22 cellular contexts compared by ENCODE assay signal in genomic region chr20:53142225-53142624, GRCh38.
DNase-seq lines count a peak whose midpoint lies in the region; ATAC-seq, FAIRE-seq and TF ChIP-seq lines count a peak whose summit lies in the region.
"Had no signal": no experiment of that assay in that cellular context is flagged by ENCODE, and none has a peak within 500 bp of the region (broad histone marks: within the 10 kb centered on the region; RNA-seq: fewer than 3 reads in every experiment).

No MANE protein-coding gene starts in this region.

- no peak for TF ChIP-seq CTCF in A673 (conservative IDR thresholded peaks at IDR 0.05; ENCODE audit: low read depth, low read length)
- TF ChIP-seq CTCF in NB4 (IDR thresholded peaks at IDR 0.05; ENCODE audit: low read depth, low read length) = no peak
- TF ChIP-seq CTCF in K562 (IDR thresholded peaks at IDR 0.05 in 2 of 3, conservative IDR thresholded peaks at IDR 0.05 in 1 of 3; ENCODE audit: insufficient read depth in 2 of 3, low read depth in 1 of 3, low read length in 3 of 3) = no peak

- no peak for TF ChIP-seq EP300 in K562 (IDR thresholded peaks at IDR 0.05; ENCODE audit: low read length)

- peak overlapping the region; percentile 72 for H3K27ac ChIP-seq in A673 (ENCODE audit: low read depth, low read length, poor library complexity, severe bottlenecking)
- H3K27ac ChIP-seq in K562 (ENCODE audit: extremely low read depth, low read depth, low read length) = no peak overlapping the region; the same call in 2 of the 3 replicates
- H3K27ac ChIP-seq: brain microvascular endothelial cell, pancreas, sigmoid colon had no signal

- H3K9me1 ChIP-seq in K562 (ENCODE audit: control insufficient read depth, insufficient read depth, low read length) = no peaks in the 10 kb centered on the region

- POLR2A ChIA-PET in A673 (lab: Charles Lee; ENCODE audit: low non-redundant PET) (no interaction called here), K562 (lab: Yijun Ruan, JAX) (interaction anchor here (0.6 to 1.5 kb wide), 3 partner anchors 9 to 542 kb away, joined by 3 to 4 read pairs (median 3); no protein-coding TSS in a partner anchor)

- FAIRE-seq in K562 (lab: Jason Lieb, UNC) = peak; percentile 68
- FAIRE-seq: endothelial cell of umbilical vein, H54, kidney, pancreas had no signal

- no peaks in the 10 kb centered on the region for H3K36me3 ChIP-seq in A673 (ENCODE audit: insufficient read depth, low read length, poor library complexity, severe bottlenecking)
- H3K36me3 ChIP-seq in K562 (ENCODE audit: control insufficient read depth, insufficient read depth, low read length) = no peaks in the 10 kb centered on the region
- H3K36me3 ChIP-seq: brain microvascular endothelial cell, pancreas, sigmoid colon had no signal

- WGBS in K562 (ENCODE audit: insufficient coverage, low coverage, missing lambda C conversion rate) = 47% methylated on average over 4 of the region's 4 CpGs

- H4K20me1 ChIP-seq in K562 (replicated peaks; ENCODE audit: control insufficient read depth, insufficient read depth, low read length) = no peaks in the 10 kb centered on the region

- H3K9me3 ChIP-seq in A673 (ENCODE audit: low read depth, low read length, poor library complexity, severe bottlenecking) (no peaks in the 10 kb centered on the region), K562 (replicated peaks; ENCODE audit: control insufficient read depth, insufficient read depth, low read depth, low read length) (0 out of 2 replicates have a peak, but pooled peaks cover 2% of the 10 kb centered on the region)
- H3K9me3 ChIP-seq: pancreas, sigmoid colon had no signal

- in situ Hi-C loops in K562 (cut with MboI) = no loop called here

- peak overlapping the region; percentile 84 for H2AFZ ChIP-seq in K562 (ENCODE audit: low read depth, low read length)

- H3K27me3 ChIP-seq in A673 (replicated peaks; ENCODE audit: insufficient read depth, low read depth, low read length, poor library complexity) = no peaks in the 10 kb centered on the region
- H3K27me3 ChIP-seq in K562 (ENCODE audit: control insufficient read depth in 2 of 2, insufficient read depth in 2 of 2, low read length in 2 of 2) = no peaks in the 10 kb centered on the region
- H3K27me3 ChIP-seq: brain microvascular endothelial cell, pancreas, sigmoid colon had no signal

- CTCF ChIA-PET in A673 (lab: Charles Lee) = interaction anchor here (1.0 kb wide), 1 partner anchor 829 kb away, joined by 3 read pairs; no protein-coding TSS in a partner anchor
- CTCF ChIA-PET in K562 (lab: Yijun Ruan, JAX; ENCODE audit: low intra/inter-chr PET ratio) = no interaction called here

- peak; percentile 87 for ATAC-seq in K562
- ATAC-seq: activated CD8-positive, alpha-beta T cell treated with anti-CD3 and anti-CD28 coated beads for 36 hours; activated T-cell treated with anti-CD3 and anti-CD28 coated beads, Interleukin-2, amount 50 U/mL, for 4 hours; naive thymus-derived CD4-positive, alpha-beta T cell had no signal

- no peaks in the 10 kb centered on the region for H3K79me2 ChIP-seq in K562 (ENCODE audit: control insufficient read depth, insufficient read depth, low read length)

- DNase-seq in A172 (ENCODE audit: low spot score) = peak; percentile 23
- peak; percentile 67 for DNase-seq in A673 (ENCODE audit: low spot score)
- DNase-seq in NB4 (ENCODE audit: low read depth) = peak; percentile 24
- DNase-seq in K562 (ENCODE audit: extremely low read depth in 1 of 4, low spot score in 3 of 4) = peak; percentile 49 to 66 (median 60)
- DNase-seq in stimulated activated CD4-positive, alpha-beta T cell treated with anti-CD3 and anti-CD28 coated beads, Interleukin-12 subunit alpha, Interleukin-12 subunit beta, amount 100 ng/mL, for 4 hours = no peak
- DNase-seq in NCI-H1105 treated with DMSO at 0.1 percent for 48 hours (lab: John Stamatoyannopoulos, UW) = no peak
- no peak for DNase-seq in central memory CD4-positive, alpha-beta T cell
- DNase-seq: activated CD8-positive, alpha-beta T cell treated with anti-CD3 and anti-CD28 coated beads for 36 hours; activated naive CD8-positive, alpha-beta T cell treated with anti-CD3 and anti-CD28 coated beads, Interleukin-2, amount 10 ng/mL, durations not matched to agents 7 days and 5 days; activated T-cell treated with anti-CD3 and anti-CD28 coated beads, Interleukin-2, amount 50 U/mL, for 4 hours; brain microvascular endothelial cell; EL; kidney; naive thymus-derived CD4-positive, alpha-beta T cell; NCI-H187; NCI-H345; pancreas; sigmoid colon; stimulated activated naive CD4-positive, alpha-beta T cell treated with Interleukin-2 at 50 U/mL for 16 hours; trophoblast cell had no signal

- H3K9ac ChIP-seq in K562 (ENCODE audit: insufficient read depth in 1 of 2, low read depth in 2 of 2, low read length in 2 of 2) = no peak overlapping the region

- BruUV-seq in A673 (replicated peaks; lab: Mats Ljungman, UMichigan) = no TSS peak
- BruUV-seq in K562 (replicated peaks; lab: Mats Ljungman, UMichigan) = no TSS peak

- intact Hi-C loops in A673 (cut with micrococcal nuclease; ENCODE audit: unreplicated experiment) (loop anchor here (10.0 kb wide), 1 partner anchor 803 kb away; no protein-coding TSS in a partner anchor), K562 (cut with micrococcal nuclease) (no loop called here)

- H3K4me1 ChIP-seq in A673 (ENCODE audit: insufficient read depth, low read length, poor library complexity, severe bottlenecking) (peaks cover 43% of the 10 kb centered on the region), K562 (replicated peaks in 1 of 2; ENCODE audit: control insufficient read depth in 2 of 2, insufficient read depth in 2 of 2, low read length in 2 of 2) (peaks cover 7 to 11% of the 10 kb centered on the region in 2 experiments; a peak in 3 of 5 replicates)
- H3K4me1 ChIP-seq: pancreas, sigmoid colon had no signal

- TF ChIP-seq POLR2A in NB4 (IDR thresholded peaks at IDR 0.05; ENCODE audit: extremely low read depth, insufficient read length) = no peak
- TF ChIP-seq POLR2A in K562 (conservative IDR thresholded peaks at IDR 0.05) = no peak

- TF ChIP-seq RAD21 in K562 (CRISPR knock-in tag; conservative IDR thresholded peaks at IDR 0.05 in 1 of 2, IDR thresholded peaks at IDR 0.05 in 1 of 2) = no peak

- H3K4me2 ChIP-seq in K562 (ENCODE audit: insufficient read depth, low read length) = 0 out of 2 replicates have a peak overlapping the region, but pooled peaks have one; percentile 6

- H3K4me3 ChIP-seq in A673 (ENCODE audit: low read depth, low read length, poor library complexity, severe bottlenecking) (no peak overlapping the region), NB4 (ENCODE audit: low read depth, low read length) (no peak overlapping the region), K562 (no peak overlapping the region)
- H3K4me3 ChIP-seq: pancreas, sigmoid colon had no signal

TF ChIP-seq in K562, 482 proteins besides CTCF, POLR2A, EP300 and RAD21 (continues in another document):
- TF ChIP-seq TARDBP (IDR thresholded peaks at IDR 0.05) (no peak), RAD51 (IDR thresholded peaks at IDR 0.05; ENCODE audit: borderline replicate concordance, low read depth) (peak; percentile 97), RBM34 (IDR thresholded peaks at IDR 0.05; ENCODE audit: borderline replicate concordance, insufficient read depth, low read length) (no peak), HMBOX1 (IDR thresholded peaks at IDR 0.05) (no peak), BRD9 (IDR thresholded peaks at IDR 0.05; ENCODE audit: low read depth, partially characterized antibody) (no peak), GABPA (tag; conservative IDR thresholded peaks at IDR 0.05; ENCODE audit: low read depth) (0 out of 2 replicates have a peak, but pooled peaks have one; percentile 15), NFYB (IDR thresholded peaks at IDR 0.05; ENCODE audit: extremely low read depth, insufficient read length) (peak; percentile 88), FOXO4 (CRISPR knock-in tag; IDR thresholded peaks at IDR 0.05) (no peak), SAFB (IDR thresholded peaks at IDR 0.05; ENCODE audit: borderline replicate concordance, low read depth, low read length) (no peak), ARID2 (IDR thresholded peaks at IDR 0.05) (no peak), USF2 (CRISPR knock-in tag; IDR thresholded peaks at IDR 0.05) (peak; percentile 95), POLR2G (IDR thresholded peaks at IDR 0.05; ENCODE audit: low read depth, low read length) (no peak), ZNF217 (CRISPR knock-in tag; IDR thresholded peaks at IDR 0.05) (no peak), NFIC (IDR thresholded peaks at IDR 0.05) (no peak)

Comparison
In these comparisons a context has a peak if more than half of its experiments do, and no peak if none do; other contexts are left out.
1. DNase-seq: peak in A172 (single experiment), A673 (single experiment), NB4 (single experiment) and K562 (4 of 4); none in stimulated activated CD4-positive, alpha-beta T cell treated with anti-CD3 and anti-CD28 coated beads, Interleukin-12 subunit alpha, Interleukin-12 subunit beta, amount 100 ng/mL, for 4 hours (single experiment), NCI-H1105 treated with DMSO at 0.1 percent for 48 hours (single experiment) and central memory CD4-positive, alpha-beta T cell (single experiment).